Comparison of ENCODE assay signal across 11 cellular contexts in the genomic region with DNA sequence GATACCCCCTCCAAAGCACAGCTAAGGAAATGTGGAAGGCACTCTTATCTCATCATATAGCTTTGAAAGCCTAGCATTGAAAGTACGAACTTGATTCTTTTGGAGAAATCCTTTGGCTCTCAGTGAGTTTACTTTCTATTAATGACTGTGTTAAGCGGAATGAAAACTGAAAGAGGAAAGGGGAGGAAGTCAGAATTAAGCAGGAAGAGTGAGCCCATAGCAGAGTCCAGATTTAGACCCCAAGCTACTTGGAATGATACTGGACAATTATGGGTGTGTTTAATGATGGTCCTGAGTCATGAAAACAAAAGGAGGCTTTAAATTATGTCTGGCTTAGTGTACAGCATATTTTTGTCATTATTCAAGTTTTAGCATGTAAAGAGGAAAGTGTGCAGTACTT. TPM values are rescaled to one million over a fixed set of nuclear protein-coding genes. Genes with fewer than 3 reads are reported as not detected.
DNase-seq lines count a peak whose midpoint lies in the region; ATAC-seq, FAIRE-seq and TF ChIP-seq lines count a peak whose summit lies in the region.
"Had no signal": no experiment of that assay in that cellular context is flagged by ENCODE, and none has a peak within 500 bp of the region (broad histone marks: within the 10 kb centered on the region; RNA-seq: fewer than 3 reads in every experiment).

No MANE protein-coding gene starts in this region.

- no peaks in the 10 kb centered on the region for H3K36me3 Mint-ChIP-seq in activated T-helper 17 cell treated with anti-CD3 and anti-CD28 coated beads, Interleukin-2, amount 50 U/mL, for 72 hours (ENCODE audit: low read depth)

- no peak for TF ChIP-seq POLR2A in H54 (IDR thresholded peaks at IDR 0.05; ENCODE audit: low read depth, low read length)

- peaks cover 40% of the 10 kb centered on the region for H3K4me1 Mint-ChIP-seq in activated T-helper 17 cell treated with anti-CD3 and anti-CD28 coated beads, Interleukin-2, amount 50 U/mL, for 72 hours

- peak; percentile 26 for DNase-seq in AG08396 (ENCODE audit: low spot score)
- DNase-seq in GM04504 (ENCODE audit: low read depth) = peak; percentile 56
- peak; percentile 50 for DNase-seq in medulla oblongata (ENCODE audit: extremely low spot score)
- DNase-seq in H54 (ENCODE audit: insufficient read length, low spot score) = no peak
- no peak for DNase-seq in caudate nucleus (lab: John Stamatoyannopoulos, UW)
- DNase-seq: aorta, NCI-H187, T1000 had no signal

- no peak for FAIRE-seq in H54 (lab: Jason Lieb, UNC)

- peak overlapping the region; percentile 51 for H3K27ac Mint-ChIP-seq in activated T-helper 17 cell treated with anti-CD3 and anti-CD28 coated beads, Interleukin-2, amount 50 U/mL, for 72 hours

- H3K4me3 Mint-ChIP-seq in activated T-helper 17 cell treated with anti-CD3 and anti-CD28 coated beads, Interleukin-2, amount 50 U/mL, for 72 hours = peak overlapping the region; percentile 37

- H3K27me3 Mint-ChIP-seq in activated T-helper 17 cell treated with anti-CD3 and anti-CD28 coated beads, Interleukin-2, amount 50 U/mL, for 72 hours = no peaks in the 10 kb centered on the region

- peak; percentile 39 for ATAC-seq in activated T-helper 17 cell treated with anti-CD3 and anti-CD28 coated beads, Interleukin-2, amount 50 U/mL, for 72 hours (replicated peaks)
- no peak for ATAC-seq in GM21381 (IDR thresholded peaks at IDR 0.05; ENCODE audit: unreplicated experiment)
- no peak for ATAC-seq in GM21723 (IDR thresholded peaks at IDR 0.05; ENCODE audit: unreplicated experiment)

- no peaks in the 10 kb centered on the region for H3K9me3 Mint-ChIP-seq in activated T-helper 17 cell treated with anti-CD3 and anti-CD28 coated beads, Interleukin-2, amount 50 U/mL, for 72 hours

- H3K27ac ChIP-seq in caudate nucleus (ENCODE audit: low read depth, low read length) = no peak overlapping the region

RNA-seq across cellular contexts. Expression of a gene that starts 42.2 kb away (rescaled TPM):
- total RNA-seq in activated T-helper 17 cell treated with anti-CD3 and anti-CD28 coated beads, Interleukin-2, amount 50 U/mL, for 72 hours = 10 to 100 TPM; 16.3 to 31.5 TPM

Comparison
In these comparisons a context has a peak if more than half of its experiments do, and no peak if none do; other contexts are left out.
1. DNase-seq: peak in AG08396 (single experiment), GM04504 (single experiment) and medulla oblongata (single experiment); none in H54 (single experiment) and caudate nucleus (0 of 61).